12 cellular contexts compared by ENCODE assay signal in genomic region chr10:120460776-120461175, GRCh38. TPM values are rescaled to one million over a fixed set of nuclear protein-coding genes. Genes with fewer than 3 reads are reported as not detected.
DNase-seq lines count a peak whose midpoint lies in the region; ATAC-seq, FAIRE-seq and TF ChIP-seq lines count a peak whose summit lies in the region.
"Had no signal": no experiment of that assay in that cellular context is flagged by ENCODE, and none has a peak within 500 bp of the region (broad histone marks: within the 10 kb centered on the region; RNA-seq: fewer than 3 reads in every experiment).

No MANE protein-coding gene starts in this region.

- H3K9me3 Mint-ChIP-seq in Caco-2 (ENCODE audit: unreplicated experiment): no peaks in the 10 kb centered on the region
- H3K9me3 Mint-ChIP-seq: endodermal cell, T-cell had no signal

- ATAC-seq in lung (ENCODE audit: insufficient read depth, low FRiP score): no peak
- ATAC-seq: T-cell had no signal

- H3K4me1 ChIP-seq in lung (ENCODE audit: control insufficient read depth in 2 of 2, insufficient read depth in 2 of 2, low read length in 2 of 2): peaks cover 0 to 8% of the 10 kb centered on the region in 2 donors
- H3K4me1 ChIP-seq in Caco-2: no peaks in the 10 kb centered on the region

- CTCF ChIA-PET in BJ (lab: Yijun Ruan, JAX) (interaction anchor here (0.8 kb wide), 1 partner anchor 17 kb away, joined by 3 read pairs; no protein-coding TSS in a partner anchor), Caco-2 (lab: Charles Lee) (no interaction called here)

- H3K4me3 Mint-ChIP-seq in Caco-2 (ENCODE audit: unreplicated experiment): no peak overlapping the region
- H3K4me3 Mint-ChIP-seq: CD4-positive, CD25-positive, alpha-beta regulatory T cell; endodermal cell; T-cell had no signal

- H3K4me3 ChIP-seq in BJ (ENCODE audit: low read depth, low read length) (no peak overlapping the region), bronchial epithelial cell (ENCODE audit: low read depth, low read length) (no peak overlapping the region), lung (no peak overlapping the region), WERI-Rb-1 (ENCODE audit: low read depth, low read length) (no peak overlapping the region), Caco-2 (ENCODE audit: low read depth, low read length) (no peak overlapping the region)
- H3K4me3 ChIP-seq: pancreas had no signal

- no peaks in the 10 kb centered on the region for H3K36me3 Mint-ChIP-seq in Caco-2 (ENCODE audit: insufficient read depth, unreplicated experiment)
- H3K36me3 Mint-ChIP-seq: CD4-positive, CD25-positive, alpha-beta regulatory T cell; T-cell had no signal

- H3K27me3 ChIP-seq in BJ (ENCODE audit: control insufficient read depth, insufficient read depth, low read length): no peaks in the 10 kb centered on the region
- peaks cover 19% of the 10 kb centered on the region for H3K27me3 ChIP-seq in bronchial epithelial cell (ENCODE audit: control insufficient read depth, insufficient read depth, low read length)
- H3K27me3 ChIP-seq in lung (ENCODE audit: control insufficient read depth, insufficient read depth): peaks cover 7% of the 10 kb centered on the region
- H3K27me3 ChIP-seq in WERI-Rb-1 (ENCODE audit: insufficient read depth, low read depth, severe bottlenecking): no peaks in the 10 kb centered on the region
- H3K27me3 ChIP-seq in Caco-2 (replicated peaks; ENCODE audit: control insufficient read depth, insufficient read depth, low read length): no peaks in the 10 kb centered on the region; the same call in 1 of the 2 replicates

- no peak overlapping the region for H3K27ac ChIP-seq in lung (ENCODE audit: low read depth in 1 of 2, low read length in 1 of 2)
- H3K27ac ChIP-seq in WERI-Rb-1: no peak overlapping the region
- H3K27ac ChIP-seq: pancreas had no signal

- H3K4me1 Mint-ChIP-seq in Caco-2 (ENCODE audit: low read depth, unreplicated experiment): no peaks in the 10 kb centered on the region
- H3K4me1 Mint-ChIP-seq: CD4-positive, CD25-positive, alpha-beta regulatory T cell had no signal

- H3K27ac Mint-ChIP-seq in Caco-2 (ENCODE audit: unreplicated experiment): no peak overlapping the region
- H3K27ac Mint-ChIP-seq: CD4-positive, CD25-positive, alpha-beta regulatory T cell; endodermal cell; T-cell had no signal

- intact Hi-C loops in Caco-2 (cut with micrococcal nuclease; ENCODE audit: unreplicated experiment) (no loop called here), head of caudate nucleus (cut with DNase I) (no loop called here)

- peaks cover 14% of the 10 kb centered on the region for H3K27me3 Mint-ChIP-seq in Caco-2 (ENCODE audit: insufficient read depth, unreplicated experiment)

- TF ChIP-seq CTCF in BJ (IDR thresholded peaks at IDR 0.05; ENCODE audit: insufficient read depth, low read depth, low read length) (no peak), bronchial epithelial cell (IDR thresholded peaks at IDR 0.05; ENCODE audit: insufficient read depth, low read length, severe bottlenecking) (no peak), lung (IDR thresholded peaks at IDR 0.05; ENCODE audit: control extremely low read depth, extremely low read depth) (no peak), WERI-Rb-1 (IDR thresholded peaks at IDR 0.05; ENCODE audit: low read depth, low read length) (no peak), Caco-2 (IDR thresholded peaks at IDR 0.05; ENCODE audit: insufficient read depth in 1 of 2, low read depth in 1 of 2, low read length in 1 of 2, severe bottlenecking in 1 of 2, unreplicated experiment in 1 of 2) (no peak)

- FAIRE-seq in bronchial epithelial cell (lab: Jason Lieb, UNC): no peak
- FAIRE-seq: pancreas had no signal

- DNase-seq in BJ (ENCODE audit: low read depth): peak; percentile 96
- DNase-seq in OCI-M2 (lab: John Stamatoyannopoulos, UW; ENCODE audit: unreplicated experiment): peak; percentile 65
- DNase-seq in bronchial epithelial cell (ENCODE audit: low read depth): peak; percentile 67
- DNase-seq in lung (ENCODE audit: low spot score): peak; percentile 16
- no peak for DNase-seq in WERI-Rb-1
- DNase-seq in Caco-2: no peak
- no peak for DNase-seq in head of caudate nucleus
- DNase-seq in NCI-H1694 treated with DMSO at 0.1 percent for 48 hours (lab: John Stamatoyannopoulos, UW): no peak
- DNase-seq: CD4-positive, CD25-positive, alpha-beta regulatory T cell; endodermal cell; pancreas; T-cell had no signal

- POLR2A ChIA-PET in BJ (lab: Charles Lee): no interaction called here
- POLR2A ChIA-PET in Caco-2 (lab: Charles Lee): no interaction called here

- H3K9me3 ChIP-seq in lung (ENCODE audit: control insufficient read depth in 2 of 2, insufficient read depth in 1 of 2, low read length in 1 of 2) (no peaks in the 10 kb centered on the region), WERI-Rb-1 (ENCODE audit: severe bottlenecking) (no peaks in the 10 kb centered on the region), Caco-2 (no peaks in the 10 kb centered on the region)
- H3K9me3 ChIP-seq: pancreas had no signal

- BruUV-seq in Caco-2 (replicated peaks; lab: Mats Ljungman, UMichigan): no TSS peak

- H3K36me3 ChIP-seq in BJ (ENCODE audit: control insufficient read depth, insufficient read depth, low read length): no peaks in the 10 kb centered on the region
- H3K36me3 ChIP-seq in bronchial epithelial cell (ENCODE audit: control insufficient read depth, insufficient read depth, low read length): no peaks in the 10 kb centered on the region
- no peaks in the 10 kb centered on the region for H3K36me3 ChIP-seq in lung (ENCODE audit: control insufficient read depth in 2 of 2, insufficient read depth in 2 of 2, low read length in 2 of 2)
- H3K36me3 ChIP-seq in WERI-Rb-1: no peaks in the 10 kb centered on the region
- H3K36me3 ChIP-seq in Caco-2 (ENCODE audit: control insufficient read depth, insufficient read depth, low read length): no peaks in the 10 kb centered on the region
- H3K36me3 ChIP-seq: pancreas had no signal

RNA-seq across cellular contexts. Expression of gene PLPP4, which starts 3.7 kb away (rescaled TPM):
- 30.1 and 35.4 TPM in 2 replicates for polyA plus RNA-seq in BJ (2011; rRNA removed)
- polyA minus RNA-seq in BJ (2011; rRNA and poly(A)+ RNA removed): 16.0 and 18.9 TPM in 2 replicates
- total RNA-seq in bronchial epithelial cell: 0.13 and 0.26 TPM in 2 replicates
- under 1 TPM in 1 of 2 donors, not detected in 1; 0.18 TPM for total RNA-seq in lung
- under 1 TPM in 1 of 2 donors, not detected in 1; 0.51 TPM for polyA plus RNA-seq in lung
- 0.56 and 0.61 TPM in 2 replicates for total RNA-seq in Caco-2 (2022)
- total RNA-seq: CD4-positive, CD25-positive, alpha-beta regulatory T cell; T-cell had no signal
- polyA plus RNA-seq: CD4-positive, CD25-positive, alpha-beta regulatory T cell had no signal

Comparison
In these comparisons a context has a peak if more than half of its experiments do, and no peak if none do; other contexts are left out.
1. DNase-seq: peak in BJ (single experiment), OCI-M2 (single experiment), bronchial epithelial cell (single experiment) and lung (single experiment); none in WERI-Rb-1 (single experiment), Caco-2 (0 of 2), head of caudate nucleus (0 of 42) and NCI-H1694 treated with DMSO at 0.1 percent for 48 hours (single experiment).